8 cellular contexts compared by ENCODE assay signal in genomic region chr1:173714441-173714758, GRCh38. TPM values are rescaled to one million over a fixed set of nuclear protein-coding genes. Genes with fewer than 3 reads are reported as not detected.
DNase-seq lines count a peak whose midpoint lies in the region; ATAC-seq and TF ChIP-seq lines count a peak whose summit lies in the region.

No MANE protein-coding gene starts in this region.

- no peaks in the 10 kb centered on the region for H3K9me3 ChIP-seq in RWPE2 (ENCODE audit: severe bottlenecking)
- no peaks in the 10 kb centered on the region for H3K9me3 ChIP-seq in fibroblast of lung (ENCODE audit: control insufficient read depth, insufficient read depth, low read depth, low read length)

- H3K79me2 ChIP-seq in fibroblast of lung (ENCODE audit: control insufficient read depth, insufficient read depth, low read length): peaks cover 25% of the 10 kb centered on the region

- H3K4me3 ChIP-seq in GM12865 (ENCODE audit: low read depth, low read length) (peak overlapping the region; percentile 80), RWPE2 (ENCODE audit: severe bottlenecking) (peak overlapping the region; percentile 57), fibroblast of lung (replicated peaks in 1 of 4; ENCODE audit: control extremely low read depth in 1 of 4, insufficient read depth in 1 of 4, low read depth in 3 of 4, low read length in 4 of 4) (peak overlapping the region; percentile 80 to 99 (median 93)), retinal pigment epithelial cell (ENCODE audit: low read length) (peak overlapping the region; percentile 93)

- TF ChIP-seq CTCF in GM12865 (IDR thresholded peaks at IDR 0.05; ENCODE audit: insufficient read depth, low read depth, low read length, missing control alignments): no peak
- no peak for TF ChIP-seq CTCF in RWPE2 (IDR thresholded peaks at IDR 0.05; ENCODE audit: poor library complexity, severe bottlenecking)
- TF ChIP-seq CTCF in fibroblast of lung (conservative IDR thresholded peaks at IDR 0.05 in 1 of 2, IDR thresholded peaks at IDR 0.05 in 1 of 2; ENCODE audit: low read depth in 1 of 2, low read length in 2 of 2): no peak
- TF ChIP-seq CTCF in retinal pigment epithelial cell (conservative IDR thresholded peaks at IDR 0.05; ENCODE audit: low read depth, low read length): no peak

- peak overlapping the region; percentile 80 for H2AFZ ChIP-seq in fibroblast of lung (ENCODE audit: low read length)

- H3K4me2 ChIP-seq in fibroblast of lung (ENCODE audit: extremely low read depth, insufficient read depth, low read length): peak overlapping the region; percentile 51

- H3K27ac ChIP-seq in RWPE2 (ENCODE audit: poor library complexity, severe bottlenecking) (peak overlapping the region; percentile 72), fibroblast of lung (ENCODE audit: insufficient read depth, low read length) (peak overlapping the region; percentile 74)

- no peak overlapping the region for H3K9ac ChIP-seq in fibroblast of lung (ENCODE audit: insufficient read depth, low read length)

- H4K20me1 ChIP-seq in fibroblast of lung (ENCODE audit: control insufficient read depth, extremely low read depth, insufficient read depth, low read length): no peaks in the 10 kb centered on the region

- H3K36me3 ChIP-seq in RWPE2 (ENCODE audit: low read depth) (peaks cover 11% of the 10 kb centered on the region; the same call in 1 of the 2 replicates), fibroblast of lung (ENCODE audit: control insufficient read depth, insufficient read depth, low read length) (no peaks in the 10 kb centered on the region)

- H3K4me1 ChIP-seq in RWPE2 (ENCODE audit: insufficient read depth, poor library complexity, severe bottlenecking): peaks cover 12% of the 10 kb centered on the region
- H3K4me1 ChIP-seq in fibroblast of lung (ENCODE audit: control insufficient read depth, extremely low read depth, insufficient read depth, low read length): no peaks in the 10 kb centered on the region

- H3K27me3 ChIP-seq in RWPE2 (ENCODE audit: insufficient read depth, poor library complexity, severe bottlenecking): peaks cover 3% of the 10 kb centered on the region
- H3K27me3 ChIP-seq in fibroblast of lung (ENCODE audit: control insufficient read depth, insufficient read depth, low read length): peaks cover 8% of the 10 kb centered on the region

- DNase-seq in GM12865 (ENCODE audit: low read depth) (no peak), RWPE2 (ENCODE audit: low spot score) (no peak), fibroblast of lung (ENCODE audit: low read depth in 2 of 2) (no peak), retinal pigment epithelial cell (ENCODE audit: low read depth) (no peak), retina (no peak), LoVo (ENCODE audit: low spot score) (no peak)

- no peak for ATAC-seq in RWPE2 (ENCODE audit: low read depth)
- ATAC-seq in HG02763 (IDR thresholded peaks at IDR 0.05; ENCODE audit: unreplicated experiment): no peak
- no peak for ATAC-seq in GM21717 (IDR thresholded peaks at IDR 0.05; ENCODE audit: unreplicated experiment)

RNA-seq across cellular contexts. Expression of gene KLHL20, which starts 0.4 kb away (rescaled TPM):
- 34.9 and 47.2 TPM in 2 replicates for total RNA-seq in fibroblast of lung
- 23.3 and 29.2 TPM in 2 replicates for polyA plus RNA-seq in fibroblast of lung
- polyA plus RNA-seq in fibroblast of lung (2012): 16.3 and 17.7 TPM in 2 replicates
- 18.6 and 23.0 TPM in 2 replicates for polyA minus RNA-seq in fibroblast of lung (ENCODE audit: low replicate concordance)

RNA-seq across cellular contexts. Expression of gene ANKRD45, which starts 44.7 kb away (rescaled TPM):
- total RNA-seq in fibroblast of lung: 1.3 and 1.7 TPM in 2 replicates
- polyA plus RNA-seq in fibroblast of lung: 0.34 and 0.43 TPM in 2 replicates
- 0.17 and 0.22 TPM in 2 replicates for polyA plus RNA-seq in fibroblast of lung (2012)
- not detected in 2 replicates for polyA minus RNA-seq in fibroblast of lung (ENCODE audit: low replicate concordance)
